ENCODE assay signal across 8 cellular contexts in genomic region chr3:45224824-45225464, GRCh38. TPM values are rescaled to one million over a fixed set of nuclear protein-coding genes. Genes with fewer than 3 reads are reported as not detected.
DNase-seq lines count a peak whose midpoint lies in the region; ATAC-seq, FAIRE-seq and TF ChIP-seq lines count a peak whose summit lies in the region.

No MANE protein-coding gene starts in this region.

- H3K27me3 ChIP-seq in Caco-2 (replicated peaks; ENCODE audit: control insufficient read depth, insufficient read depth, low read length) (peaks cover 4% of the 10 kb centered on the region; the same call in 1 of the 2 replicates), colonic mucosa (peaks cover 20% of the 10 kb centered on the region), small intestine (ENCODE audit: control insufficient read depth in 2 of 2, insufficient read depth in 2 of 2, low read length in 2 of 2) (peaks cover 4 to 13% of the 10 kb centered on the region in 2 donors)

- TF ChIP-seq CTCF in Caco-2 (IDR thresholded peaks at IDR 0.05; ENCODE audit: insufficient read depth in 1 of 2, low read depth in 1 of 2, low read length in 1 of 2, severe bottlenecking in 1 of 2, unreplicated experiment in 1 of 2) (peak; percentile 39 to 68), colonic mucosa (IDR thresholded peaks at IDR 0.05) (peak; percentile 19)

- no TSS peak for BruUV-seq in Caco-2 (replicated peaks; lab: Mats Ljungman, UMichigan)

- intact Hi-C loops in Caco-2 (cut with micrococcal nuclease; ENCODE audit: unreplicated experiment) (loop anchor here (2.0 to 10.0 kb wide), 3 partner anchors 117 to 440 kb away; no protein-coding TSS in a partner anchor), colonic mucosa (cut with DNase I) (loop anchor here (5.0 to 10.0 kb wide), 2 partner anchors 272 to 440 kb away; no protein-coding TSS in a partner anchor)

- H3K9me3 Mint-ChIP-seq in Caco-2 (ENCODE audit: unreplicated experiment) = no peaks in the 10 kb centered on the region

- H3K27ac Mint-ChIP-seq in Caco-2 (ENCODE audit: unreplicated experiment) = no peak overlapping the region

- FAIRE-seq in small intestine (lab: Jason Lieb, UNC) = no peak

- no peaks in the 10 kb centered on the region for H3K36me3 ChIP-seq in Caco-2 (ENCODE audit: control insufficient read depth, insufficient read depth, low read length)
- no peaks in the 10 kb centered on the region for H3K36me3 ChIP-seq in colonic mucosa
- no peaks in the 10 kb centered on the region for H3K36me3 ChIP-seq in small intestine (ENCODE audit: control insufficient read depth in 2 of 2, insufficient read depth in 2 of 2, low read length in 2 of 2)

- no peaks in the 10 kb centered on the region for H3K4me1 Mint-ChIP-seq in Caco-2 (ENCODE audit: low read depth, unreplicated experiment)

- H3K4me1 ChIP-seq in Caco-2 (peaks cover 5% of the 10 kb centered on the region; the same call in 1 of the 2 replicates), colonic mucosa (peaks cover 4% of the 10 kb centered on the region), small intestine (ENCODE audit: control insufficient read depth in 2 of 2, insufficient read depth in 1 of 2, low read depth in 1 of 2, low read length in 1 of 2) (no peaks in the 10 kb centered on the region)

- peak overlapping the region; percentile 74 for H3K4me3 Mint-ChIP-seq in Caco-2 (ENCODE audit: unreplicated experiment)

- CTCF ChIA-PET in Caco-2 (lab: Charles Lee) = interaction anchor here (0.6 to 1.5 kb wide), 4 partner anchors 37 to 179 kb away, joined by 3 to 4 read pairs (median 4); no protein-coding TSS in a partner anchor

- peak overlapping the region in 1 of 2 donors; percentile 40 for H3K9ac ChIP-seq in colonic mucosa (ENCODE audit: low read depth in 2 of 2, low read length in 2 of 2)

- POLR2A ChIA-PET in Caco-2 (lab: Charles Lee) = no interaction called here

- H3K27ac ChIP-seq in colonic mucosa = peak overlapping the region; percentile 3
- no peak overlapping the region for H3K27ac ChIP-seq in small intestine (ENCODE audit: low read depth in 1 of 2, low read length in 1 of 2)

- H3K9me3 ChIP-seq in Caco-2 = no peaks in the 10 kb centered on the region
- no peaks in the 10 kb centered on the region for H3K9me3 ChIP-seq in colonic mucosa
- no peaks in the 10 kb centered on the region for H3K9me3 ChIP-seq in small intestine (ENCODE audit: control insufficient read depth, low read depth)

- H3K27me3 Mint-ChIP-seq in Caco-2 (ENCODE audit: insufficient read depth, unreplicated experiment) = peaks cover 14% of the 10 kb centered on the region

- peak; percentile 18 for ATAC-seq in GM19395 (IDR thresholded peaks at IDR 0.05; ENCODE audit: unreplicated experiment)
- no peak for ATAC-seq in HG03460 (IDR thresholded peaks at IDR 0.05; ENCODE audit: unreplicated experiment)

- WGBS in small intestine, 3 donors = 1 to 2% (median 1%) methylated on average over 44 to 62 of the region's 62 CpGs

- H3K4me3 ChIP-seq in Caco-2 (ENCODE audit: low read depth, low read length) = peak overlapping the region; percentile 44
- H3K4me3 ChIP-seq in colonic mucosa = peak overlapping the region; percentile 37
- peak overlapping the region; percentile 42 to 72 for H3K4me3 ChIP-seq in small intestine (ENCODE audit: low read depth in 1 of 2, low read length in 2 of 2)

- H3K36me3 Mint-ChIP-seq in Caco-2 (ENCODE audit: insufficient read depth, unreplicated experiment) = no peaks in the 10 kb centered on the region

- DNase-seq in Caco-2 = peak; percentile 74 to 84
- DNase-seq in HuH-7.5 (ENCODE audit: low spot score) = peak; percentile 84
- peak; percentile 60 for DNase-seq in SKM-1 treated with dmso at 0.1 percent for 144 hours (lab: John Stamatoyannopoulos, UW; ENCODE audit: unreplicated experiment)
- peak; percentile 75 for DNase-seq in colonic mucosa
- peak; percentile 51 for DNase-seq in kidney glomerular epithelial cell (lab: John Stamatoyannopoulos, UW)
- peak; percentile 27 for DNase-seq in small intestine

RNA-seq across cellular contexts. Expression of gene TMEM158, which starts 1.1 kb away (rescaled TPM):
- 0.70 and 0.82 TPM in 2 replicates for total RNA-seq in Caco-2 (2022)
- 1 to 10 TPM; 2.3 to 8.2 TPM for total RNA-seq in colonic mucosa
- polyA plus RNA-seq in small intestine = 1 to 10 TPM in 1 of 3 donors, under 1 TPM in 1, not detected in 1; 0.27 to 1.4 TPM

Comparison
In these comparisons a context has a peak if more than half of its experiments do, and no peak if none do; other contexts are left out.
1. DNase-seq: peak in every context shown above with its lines; median percentile 84 in HuH-7.5; 79 in Caco-2; 75 in colonic mucosa; 60 in SKM-1 treated with dmso at 0.1 percent for 144 hours; 51 in kidney glomerular epithelial cell; 27 in small intestine.